ENCODE assay signal across 12 cellular contexts in the genomic region with DNA sequence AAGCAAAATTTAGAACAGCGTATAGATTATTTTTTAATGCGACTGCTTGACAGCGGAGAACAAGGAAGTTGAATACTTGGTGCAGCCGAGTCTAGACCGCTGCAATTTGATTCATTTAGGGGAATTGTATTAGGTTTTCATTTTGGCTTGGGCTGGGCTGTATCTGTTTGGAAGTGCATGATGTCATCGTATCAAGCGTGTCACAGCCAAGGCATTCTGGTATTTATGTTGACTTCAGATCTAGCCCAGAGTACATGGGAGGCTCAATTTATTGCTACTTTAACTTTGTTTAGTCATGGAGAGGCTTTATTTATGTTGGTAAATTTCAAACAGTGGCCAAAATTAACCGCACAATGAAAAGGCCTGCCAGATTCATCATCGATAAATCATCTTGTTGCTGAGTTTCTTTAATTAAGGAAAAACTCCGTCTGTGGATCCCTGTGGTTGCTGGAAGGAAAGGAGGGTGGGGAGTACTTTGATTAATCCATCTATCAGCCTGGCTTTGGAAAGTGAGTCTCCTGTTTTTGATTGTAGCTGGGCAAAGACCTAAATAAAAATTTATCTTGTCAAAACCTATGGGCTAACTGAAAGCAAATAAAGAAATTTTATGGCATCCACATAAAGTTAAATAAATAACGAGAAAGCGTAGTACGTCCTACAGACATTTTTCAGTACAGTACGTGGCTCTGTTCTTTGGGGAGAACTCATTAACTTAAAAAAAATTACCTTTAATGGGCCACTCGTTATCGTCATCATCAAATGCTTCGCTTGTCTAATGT.
DNase-seq lines count a peak whose midpoint lies in the region; TF ChIP-seq lines count a peak whose summit lies in the region.
"Had no signal": no experiment of that assay in that cellular context is flagged by ENCODE, and none has a peak within 500 bp of the region (broad histone marks: within the 10 kb centered on the region; RNA-seq: fewer than 3 reads in every experiment).

No MANE protein-coding gene starts in this region.

- peaks cover 14% of the 10 kb centered on the region for H3K36me3 Mint-ChIP-seq in nephron progenitor cell (ENCODE audit: low read depth)
- H3K36me3 Mint-ChIP-seq: CD14-positive monocyte; naive thymus-derived CD8-positive, alpha-beta T cell had no signal

- H3K9me3 Mint-ChIP-seq in nephron progenitor cell: peaks cover 29% of the 10 kb centered on the region

- peaks cover 73% of the 10 kb centered on the region for H3K4me1 Mint-ChIP-seq in nephron progenitor cell
- H3K4me1 Mint-ChIP-seq: naive thymus-derived CD8-positive, alpha-beta T cell had no signal

- no peaks in the 10 kb centered on the region for H3K36me3 ChIP-seq in esophagus squamous epithelium

- peaks cover 15% of the 10 kb centered on the region for H3K27me3 Mint-ChIP-seq in nephron progenitor cell (ENCODE audit: low read depth, poor library complexity)

- H3K27me3 ChIP-seq in esophagus squamous epithelium: peaks cover 0 to 3% (median 0%) of the 10 kb centered on the region in 4 donors

- intact Hi-C loops in esophagus squamous epithelium (cut with DNase I): no loop called here

- H3K27ac ChIP-seq in coronary artery: no peak overlapping the region
- peak overlapping the region in 1 of 4 donors; percentile 21 for H3K27ac ChIP-seq in esophagus squamous epithelium

- 53 to 61% methylated on average over 17 of the region's 17 CpGs for WGBS in esophagus squamous epithelium, 2 donors

- peak; percentile 72 for DNase-seq in AG09309 (ENCODE audit: low read depth)
- DNase-seq in LoVo (ENCODE audit: low spot score): peak; percentile 73
- no peak for DNase-seq in coronary artery (ENCODE audit: low spot score)
- no peak for DNase-seq in nephron progenitor cell
- DNase-seq in stimulated activated CD4-positive, alpha-beta T cell treated with anti-CD3 and anti-CD28 coated beads, Interleukin-12 subunit alpha, Interleukin-12 subunit beta, amount 100 ng/mL, for 4 hours: no peak
- DNase-seq in esophagus squamous epithelium (lab: John Stamatoyannopoulos, UW): no peak
- DNase-seq in NOMO-1 treated with DMSO at 0.1 percent for 48 hours (lab: John Stamatoyannopoulos, UW; ENCODE audit: unreplicated experiment): no peak
- no peak for DNase-seq in NCI-H1436 (lab: John Stamatoyannopoulos, UW)
- DNase-seq: hypothalamus; naive thymus-derived CD8-positive, alpha-beta T cell; T-helper 1 cell had no signal

- no peak overlapping the region for H3K27ac Mint-ChIP-seq in nephron progenitor cell
- H3K27ac Mint-ChIP-seq: CD14-positive monocyte; naive thymus-derived CD8-positive, alpha-beta T cell had no signal

- H3K4me3 ChIP-seq in AG09309 (ENCODE audit: control insufficient read depth, low read depth, low read length): no peak overlapping the region
- H3K4me3 ChIP-seq in coronary artery: peak overlapping the region; percentile 57
- H3K4me3 ChIP-seq in esophagus squamous epithelium: peak overlapping the region in 1 of 4 donors; percentile 3

- H3K4me1 ChIP-seq in esophagus squamous epithelium: peaks cover 0 to 13% (median 0%) of the 10 kb centered on the region in 3 donors

- no peak for TF ChIP-seq POLR2A in esophagus squamous epithelium (IDR thresholded peaks at IDR 0.05)

- peak overlapping the region; percentile 17 for H3K4me3 Mint-ChIP-seq in nephron progenitor cell
- H3K4me3 Mint-ChIP-seq: naive thymus-derived CD8-positive, alpha-beta T cell had no signal

- no peaks in the 10 kb centered on the region for H3K9me3 ChIP-seq in esophagus squamous epithelium

- TF ChIP-seq CTCF in AG09309 (IDR thresholded peaks at IDR 0.05; ENCODE audit: control insufficient read depth, insufficient read depth, low read depth, low read length, missing control alignments) (no peak), coronary artery (IDR thresholded peaks at IDR 0.05) (no peak), nephron progenitor cell (IDR thresholded peaks at IDR 0.05) (no peak), esophagus squamous epithelium (IDR thresholded peaks at IDR 0.05) (no peak)

Comparison
In these comparisons a context has a peak if more than half of its experiments do, and no peak if none do; other contexts are left out.
1. DNase-seq: peak in AG09309 (single experiment) and LoVo (single experiment); none in coronary artery (single experiment), nephron progenitor cell (single experiment), stimulated activated CD4-positive, alpha-beta T cell treated with anti-CD3 and anti-CD28 coated beads, Interleukin-12 subunit alpha, Interleukin-12 subunit beta, amount 100 ng/mL, for 4 hours (single experiment), esophagus squamous epithelium (single experiment), NOMO-1 treated with DMSO at 0.1 percent for 48 hours (single experiment) and NCI-H1436 (single experiment).